ENCODE assay signal across 19 cellular contexts in genomic region chr12:122460061-122460460, GRCh38. TPM values are rescaled to one million over a fixed set of nuclear protein-coding genes. Genes with fewer than 3 reads are reported as not detected.
A peak's percentile ranks its signal among the peaks of the same experiment; 100 is the strongest.
DNase-seq lines count a peak whose midpoint lies in the region; ATAC-seq and TF ChIP-seq lines count a peak whose summit lies in the region.
"Had no signal": no experiment of that assay in that cellular context is flagged by ENCODE, and none has a peak within 500 bp of the region (broad histone marks: within the 10 kb centered on the region; RNA-seq: fewer than 3 reads in every experiment).

No MANE protein-coding gene starts in this region.

- H3K79me1 ChIP-seq in trophoblast cell (ENCODE audit: low read length): peaks cover 7% of the 10 kb centered on the region

- no peak overlapping the region for H2BK5ac ChIP-seq in trophoblast cell (ENCODE audit: low read depth, low read length, poor library complexity)

- H3K14ac ChIP-seq in trophoblast cell (ENCODE audit: low read length): no peak overlapping the region

- no peak overlapping the region for H4K12ac ChIP-seq in trophoblast cell (ENCODE audit: low read depth, low read length)

- H2BK12ac ChIP-seq in trophoblast cell (ENCODE audit: low read length): no peak overlapping the region

- H3K23ac ChIP-seq in trophoblast cell (ENCODE audit: low read length): no peak overlapping the region

- DNase-seq in MM.1S (no peak), RWPE2 (ENCODE audit: low spot score) (peak; percentile 13), trophoblast cell (no peak), suprapubic skin (ENCODE audit: low spot score in 2 of 2) (peak; percentile 13 to 55), GM10248 (ENCODE audit: extremely low spot score) (no peak), HuH-7 (ENCODE audit: low spot score) (no peak), SJCRH30 (no peak)
- DNase-seq: 8988T; Calu3; CD8-positive, alpha-beta T cell; DMS79 treated with DMSO at 0.1 percent for 48 hours; GF-D8; HCEC 1CT; IMR-90 had no signal

- TF ChIP-seq POLR2A in suprapubic skin (IDR thresholded peaks at IDR 0.05): no peak

- no peaks in the 10 kb centered on the region for H3K36me3 ChIP-seq in MM.1S (replicated peaks; ENCODE audit: insufficient read depth, low read length)
- H3K36me3 ChIP-seq in RWPE2 (ENCODE audit: low read depth): no peaks in the 10 kb centered on the region
- no peaks in the 10 kb centered on the region for H3K36me3 ChIP-seq in trophoblast cell (ENCODE audit: control insufficient read depth in 1 of 2, insufficient read depth in 2 of 2, low read length in 2 of 2)
- no peaks in the 10 kb centered on the region for H3K36me3 ChIP-seq in suprapubic skin
- H3K36me3 ChIP-seq in SJCRH30: no peaks in the 10 kb centered on the region
- H3K36me3 ChIP-seq: BLaER1 treated with 17β-estradiol and CSF1 and Interleukin-3, amounts not matched to agents 10 nM and 100 nM had no signal

- no CpG with 5 or more reads among the region's 7 CpGs for WGBS in trophoblast cell (ENCODE audit: extremely low coverage, insufficient coverage, insufficient read length)
- WGBS in suprapubic skin: 85% methylated on average over 7 of the region's 7 CpGs

- no peaks in the 10 kb centered on the region for H3K27me3 ChIP-seq in MM.1S (replicated peaks; ENCODE audit: insufficient read depth, low read length)
- no peaks in the 10 kb centered on the region for H3K27me3 ChIP-seq in RWPE2 (ENCODE audit: insufficient read depth, poor library complexity, severe bottlenecking)
- H3K27me3 ChIP-seq in trophoblast cell (ENCODE audit: insufficient read depth, low read length): no peaks in the 10 kb centered on the region
- no peaks in the 10 kb centered on the region for H3K27me3 ChIP-seq in suprapubic skin
- H3K27me3 ChIP-seq in SJCRH30: no peaks in the 10 kb centered on the region
- H3K27me3 ChIP-seq: BLaER1 treated with 17β-estradiol and CSF1 and Interleukin-3, amounts not matched to agents 10 nM and 100 nM had no signal

- H2AFZ ChIP-seq in MM.1S (ENCODE audit: low read length) (no peak overlapping the region), trophoblast cell (ENCODE audit: insufficient read depth, low read length, poor library complexity) (no peak overlapping the region)
- H2AFZ ChIP-seq: GM23338 had no signal

- TF ChIP-seq CTCF in MM.1S (IDR thresholded peaks at IDR 0.05; ENCODE audit: low read length) (no peak), RWPE2 (IDR thresholded peaks at IDR 0.05; ENCODE audit: poor library complexity, severe bottlenecking) (no peak), suprapubic skin (IDR thresholded peaks at IDR 0.05) (no peak), GM10248 (IDR thresholded peaks at IDR 0.05; ENCODE audit: control extremely low read depth, extremely low read depth, low read depth, missing control alignments) (no peak)

- no peak overlapping the region for H4K91ac ChIP-seq in trophoblast cell (ENCODE audit: low read depth, low read length)

- H3K9me2 ChIP-seq in MM.1S (replicated peaks; ENCODE audit: insufficient read depth, low read length): no peaks in the 10 kb centered on the region

- no peak overlapping the region for H4K8ac ChIP-seq in trophoblast cell (ENCODE audit: low read depth, low read length)

- H3K9me3 ChIP-seq in MM.1S (replicated peaks; ENCODE audit: insufficient read depth, low read length): no peaks in the 10 kb centered on the region
- no peaks in the 10 kb centered on the region for H3K9me3 ChIP-seq in RWPE2 (ENCODE audit: severe bottlenecking)
- H3K9me3 ChIP-seq in trophoblast cell (ENCODE audit: insufficient read depth, low read depth, low read length): no peaks in the 10 kb centered on the region
- no peaks in the 10 kb centered on the region for H3K9me3 ChIP-seq in suprapubic skin
- no peaks in the 10 kb centered on the region for H3K9me3 ChIP-seq in SJCRH30 (replicated peaks)
- H3K9me3 ChIP-seq: BLaER1 treated with 17β-estradiol and CSF1 and Interleukin-3, amounts not matched to agents 10 nM and 100 nM had no signal

- no peak overlapping the region; the same call in 1 of the 2 replicates for H3K4me2 ChIP-seq in MM.1S (ENCODE audit: low read depth, low read length)
- no peak overlapping the region for H3K4me2 ChIP-seq in trophoblast cell (ENCODE audit: low read length)
- H3K4me2 ChIP-seq: GM23338 had no signal

- H3K9ac ChIP-seq in MM.1S (ENCODE audit: low read length) (no peak overlapping the region), trophoblast cell (ENCODE audit: low read length) (no peak overlapping the region)
- H3K9ac ChIP-seq: BLaER1 treated with 17β-estradiol and CSF1 and Interleukin-3, amounts not matched to agents 10 nM and 100 nM had no signal

- H3K4me3 ChIP-seq in MM.1S (ENCODE audit: low read length) (no peak overlapping the region), RWPE2 (ENCODE audit: severe bottlenecking) (no peak overlapping the region), trophoblast cell (ENCODE audit: low read depth, low read length) (no peak overlapping the region), suprapubic skin (no peak overlapping the region), SJCRH30 (no peak overlapping the region)
- H3K4me3 ChIP-seq: BLaER1 treated with 17β-estradiol and CSF1 and Interleukin-3, amounts not matched to agents 10 nM and 100 nM; GM12878; GM23338 had no signal

- H3K79me2 ChIP-seq in MM.1S (ENCODE audit: low read length) (no peaks in the 10 kb centered on the region), trophoblast cell (ENCODE audit: control insufficient read depth, insufficient read depth, low read length, poor library complexity) (no peaks in the 10 kb centered on the region)

- CTCF ChIA-PET in GM10248 (lab: Yijun Ruan, JAX): interaction anchor here (7.4 kb wide), 1 partner anchor 12 kb away, joined by 52 read pairs; no protein-coding TSS in a partner anchor

- no peak for TF ChIP-seq EP300 in suprapubic skin (IDR thresholded peaks at IDR 0.05)

- H3K4me1 ChIP-seq in MM.1S (ENCODE audit: low read length) (peaks cover 8% of the 10 kb centered on the region; the same call in 1 of the 2 replicates), RWPE2 (ENCODE audit: insufficient read depth, poor library complexity, severe bottlenecking) (peaks cover 12% of the 10 kb centered on the region), trophoblast cell (ENCODE audit: control insufficient read depth in 1 of 2, insufficient read depth in 2 of 2, low read length in 2 of 2) (peaks cover 3 to 5% of the 10 kb centered on the region in 2 experiments), suprapubic skin (peaks cover 8% of the 10 kb centered on the region), SJCRH30 (peaks cover 14% of the 10 kb centered on the region)

- POLR2A ChIA-PET in GM10248 (lab: Yijun Ruan, JAX): no interaction called here

- H3K27ac ChIP-seq in MM.1S (ENCODE audit: low read length) (peak overlapping the region; percentile 37; the same call in 1 of the 2 replicates), RWPE2 (ENCODE audit: poor library complexity, severe bottlenecking) (no peak overlapping the region), trophoblast cell (ENCODE audit: low read depth, low read length) (no peak overlapping the region), suprapubic skin (no peak overlapping the region), SJCRH30 (no peak overlapping the region)
- H3K27ac ChIP-seq: BLaER1 treated with 17β-estradiol and CSF1 and Interleukin-3, amounts not matched to agents 10 nM and 100 nM; HL-60 had no signal

- H3K18ac ChIP-seq in trophoblast cell (ENCODE audit: low read length): no peak overlapping the region

- H3K4ac ChIP-seq in trophoblast cell (ENCODE audit: low read depth, low read length): no peak overlapping the region

- H4K20me1 ChIP-seq in MM.1S (ENCODE audit: insufficient read depth, low read length): no peaks in the 10 kb centered on the region
- H4K20me1 ChIP-seq: BLaER1 treated with 17β-estradiol and CSF1 and Interleukin-3, amounts not matched to agents 10 nM and 100 nM had no signal

- H2BK120ac ChIP-seq in trophoblast cell (ENCODE audit: insufficient read depth, low read length, poor library complexity): peak overlapping the region; percentile 69

- no peak overlapping the region for H2AK5ac ChIP-seq in trophoblast cell (ENCODE audit: low read length)

- H3F3A ChIP-seq in MM.1S (ENCODE audit: insufficient read depth, low read length): no peaks in the 10 kb centered on the region; the same call in 1 of the 2 replicates

- no peak for ATAC-seq in RWPE2 (ENCODE audit: low read depth)
- ATAC-seq in HG03571 (IDR thresholded peaks at IDR 0.05; ENCODE audit: unreplicated experiment): no peak
- ATAC-seq: CD8-positive, alpha-beta T cell; GM12878; GM23338 had no signal

RNA-seq across cellular contexts. Expression of gene CLIP1, which starts 37.6 kb away (rescaled TPM):
- polyA plus RNA-seq in trophoblast cell (2013): 101 and 104 TPM in 2 replicates
- total RNA-seq in suprapubic skin: 100 to 1,000 TPM; 107 to 170 (median 149) TPM
- 17.2 and 18.0 TPM in 2 replicates for total RNA-seq in SJCRH30 (2014; rRNA removed; shearing (Covaris generic))

RNA-seq across cellular contexts. Expression of gene ZCCHC8, which starts 40.7 kb away (rescaled TPM):
- polyA plus RNA-seq in trophoblast cell (2013): 63.0 and 64.9 TPM in 2 replicates
- 10 to 100 TPM; 21.5 to 49.7 (median 30.2) TPM for total RNA-seq in suprapubic skin
- total RNA-seq in SJCRH30 (2014; rRNA removed; shearing (Covaris generic)): 20.3 and 25.2 TPM in 2 replicates

Comparison
In these comparisons a context has a peak if more than half of its experiments do, and no peak if none do; other contexts are left out.
1. DNase-seq: peak in RWPE2 (single experiment) and suprapubic skin (2 of 2); none in MM.1S (single experiment), trophoblast cell (0 of 2), GM10248 (single experiment), HuH-7 (single experiment) and SJCRH30 (0 of 2).